28 cellular contexts compared by ENCODE assay signal in the genomic region with DNA sequence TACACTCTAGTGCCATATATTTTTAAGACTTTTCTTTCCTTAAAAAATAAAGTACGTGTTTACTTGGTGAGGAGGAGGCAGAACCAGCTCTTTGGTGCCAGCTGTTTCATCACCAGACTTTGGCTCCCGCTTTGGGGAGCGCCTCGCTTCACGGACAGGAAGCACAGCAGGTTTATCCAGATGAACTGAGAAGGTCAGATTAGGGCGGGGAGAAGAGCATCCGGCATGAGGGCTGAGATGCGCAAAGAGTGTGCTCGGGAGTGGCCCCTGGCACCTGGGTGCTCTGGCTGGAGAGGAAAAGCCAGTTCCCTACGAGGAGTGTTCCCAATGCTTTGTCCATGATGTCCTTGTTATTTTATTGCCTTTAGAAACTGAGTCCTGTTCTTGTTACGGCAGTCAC.
"Had no signal": no experiment of that assay in that cellular context is flagged by ENCODE, and none has a peak within 500 bp of the region (broad histone marks: within the 10 kb centered on the region; RNA-seq: fewer than 3 reads in every experiment).

No MANE protein-coding gene starts in this region.

- H3K4me1 ChIP-seq: ascending aorta, breast epithelium, foreskin keratinocyte, gastrocnemius medialis had no signal

- DNase-seq: activated CD4-positive, alpha-beta memory T cell treated with anti-CD3 and anti-CD28 coated beads, Interleukin-2, amount 10 ng/mL, durations not matched to agents 7 days and 5 days; activated CD4-positive, alpha-beta T cell treated with anti-CD3 and anti-CD28 coated beads for 1 hour; activated CD4-positive, alpha-beta T cell treated with anti-CD3 and anti-CD28 coated beads for 4 hours; activated CD4-positive, alpha-beta T cell treated with anti-CD3 and anti-CD28 coated beads, Interleukin-2, amount 10 ng/mL, durations not matched to agents 7 days and 5 days; activated CD4-positive, alpha-beta T cell treated with anti-CD3 and anti-CD28 coated beads, Interleukin-2, amount 50 U/mL, for 4 hours; activated CD8-positive, alpha-beta memory T cell treated with anti-CD3 and anti-CD28 coated beads for 24 hours; activated effector memory CD4-positive, alpha-beta T cell treated with Interleukin-2 at 50 U/mL for 16 hours; activated gamma-delta T cell treated with Interleukin-2 at 50 U/mL for 16 hours; activated naive CD4-positive, alpha-beta T cell treated with Interleukin-2 at 50 U/mL for 16 hours; activated naive CD8-positive, alpha-beta T cell treated with anti-CD3 and anti-CD28 coated beads, Interleukin-2, amount 10 ng/mL, durations not matched to agents 7 days and 5 days; activated T-cell treated with anti-CD3 and anti-CD28 coated beads, Interleukin-2, amount 50 U/mL, for 4 hours; dorsolateral prefrontal cortex; effector memory CD4-positive, alpha-beta T cell; endodermal cell; erythroblast; foreskin keratinocyte; gastrocnemius medialis; glutamatergic neuron; heart left ventricle; T-helper 1 cell; T-helper 17 cell; T1000 had no signal

- H3K9me3 ChIP-seq: ascending aorta, breast epithelium, gastrocnemius medialis, heart left ventricle had no signal

- H3K4me3 ChIP-seq: ascending aorta, breast epithelium, cardiac muscle cell, coronary artery, dorsolateral prefrontal cortex, gastrocnemius medialis, heart left ventricle had no signal

- H3K27me3 ChIP-seq: ascending aorta, breast epithelium, cardiac muscle cell, dorsolateral prefrontal cortex, foreskin keratinocyte, gastrocnemius medialis, heart left ventricle had no signal

- H3K27ac ChIP-seq: ascending aorta, breast epithelium, cardiac muscle cell, coronary artery, dorsolateral prefrontal cortex, foreskin keratinocyte, gastrocnemius medialis, heart left ventricle had no signal

- ATAC-seq: activated T-cell treated with anti-CD3 and anti-CD28 coated beads, Interleukin-2, amount 50 U/mL, for 4 hours; activated T-helper 17 cell treated with anti-CD3 and anti-CD28 coated beads, Interleukin-2, amount 50 U/mL, for 72 hours; foreskin keratinocyte; gastrocnemius medialis; heart left ventricle; T-helper 17 cell; WTC11 had no signal
